ENCODE assay signal across 8 cellular contexts in the genomic region with DNA sequence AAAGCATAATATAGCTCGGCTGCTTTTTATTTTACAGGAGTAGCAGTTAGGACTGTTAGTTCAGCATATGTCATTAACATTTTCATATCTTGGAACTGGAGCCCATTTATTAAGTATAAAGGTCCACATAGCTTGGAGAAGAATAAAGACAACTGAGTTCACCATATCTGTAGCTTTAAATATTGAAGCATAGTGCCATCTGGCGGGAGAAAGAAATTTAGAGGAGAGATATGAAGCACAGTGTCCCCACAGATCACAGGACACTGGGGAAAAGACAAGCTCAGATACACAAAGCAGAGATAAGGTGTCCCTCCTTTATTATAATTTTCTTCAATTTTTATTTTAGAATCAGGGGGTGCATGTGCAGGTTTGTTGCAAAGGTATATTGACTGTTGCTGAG.
DNase-seq lines count a peak whose midpoint lies in the region; ATAC-seq and TF ChIP-seq lines count a peak whose summit lies in the region.

No MANE protein-coding gene starts in this region.

- H3K27ac Mint-ChIP-seq in WTC11 = no peak overlapping the region
- no peak overlapping the region for H3K27ac Mint-ChIP-seq in type B pancreatic cell

- H3K27ac ChIP-seq in hepatocyte = no peak overlapping the region
- no peak overlapping the region for H3K27ac ChIP-seq in spleen

- H3K36me3 ChIP-seq in H7 (replicated peaks; ENCODE audit: control insufficient read depth, insufficient read depth, low read length) (no peaks in the 10 kb centered on the region), hepatocyte (replicated peaks; ENCODE audit: insufficient read depth, low read depth) (no peaks in the 10 kb centered on the region), spleen (no peaks in the 10 kb centered on the region)

- H3K4me1 Mint-ChIP-seq in WTC11 (peaks cover 3% of the 10 kb centered on the region; the same call in 1 of the 2 replicates), type B pancreatic cell (ENCODE audit: unreplicated experiment) (no peaks in the 10 kb centered on the region)

- no peak overlapping the region for H3K4me2 ChIP-seq in hepatocyte

- TF ChIP-seq CTCF in WTC11 (IDR thresholded peaks at IDR 0.05) (peak; percentile 27; the same call in 1 of the 2 replicates), hepatocyte (IDR thresholded peaks at IDR 0.05; ENCODE audit: poor library complexity) (peak; percentile 69), type B pancreatic cell (conservative IDR thresholded peaks at IDR 0.05) (peak; percentile 78), spleen (IDR thresholded peaks at IDR 0.05 in 8 of 11, conservative IDR thresholded peaks at IDR 0.05 in 3 of 11) (peak in 4 of 11 experiments; percentile 17 to 28 (median 19))

- H3K9me3 ChIP-seq in hepatocyte (ENCODE audit: low read depth) (no peaks in the 10 kb centered on the region), spleen (no peaks in the 10 kb centered on the region)

- H3K4me1 ChIP-seq in hepatocyte (ENCODE audit: insufficient read depth) (no peaks in the 10 kb centered on the region), spleen (no peaks in the 10 kb centered on the region)

- peak; percentile 91 for ATAC-seq in WTC11
- ATAC-seq in GM19467 (IDR thresholded peaks at IDR 0.05; ENCODE audit: unreplicated experiment) = no peak

- TF ChIP-seq POLR2A in spleen (IDR thresholded peaks at IDR 0.05) = no peak

- H3K36me3 Mint-ChIP-seq in WTC11 (no peaks in the 10 kb centered on the region), type B pancreatic cell (no peaks in the 10 kb centered on the region)

- H4K20me1 ChIP-seq in hepatocyte (ENCODE audit: insufficient read depth, poor library complexity, severe bottlenecking) = no peaks in the 10 kb centered on the region

- H3K27me3 ChIP-seq in H7 (ENCODE audit: control insufficient read depth, insufficient read depth, low read length) = no peaks in the 10 kb centered on the region
- no peaks in the 10 kb centered on the region for H3K27me3 ChIP-seq in hepatocyte
- H3K27me3 ChIP-seq in spleen (replicated peaks in 1 of 7) = no peaks in the 10 kb centered on the region

- no peak overlapping the region for H2AFZ ChIP-seq in hepatocyte

- H3K4me3 Mint-ChIP-seq in WTC11 = no peak overlapping the region
- no peak overlapping the region for H3K4me3 Mint-ChIP-seq in type B pancreatic cell

- no peak overlapping the region for H3K4me3 ChIP-seq in H7 (ENCODE audit: insufficient read depth, low read depth, low read length)
- H3K4me3 ChIP-seq in hepatocyte = no peak overlapping the region
- no peak overlapping the region for H3K4me3 ChIP-seq in spleen

- 14% methylated on average over 2 of the region's 2 CpGs for WGBS in hepatocyte (ENCODE audit: low lambda C conversion rate, missing lambda C conversion rate)
- WGBS in spleen, 5 donors = 21 to 34% (median 27%) methylated on average over 2 of the region's 2 CpGs

- CTCF ChIA-PET in WTC11 (lab: Charles Lee) = interaction anchor here (0.6 to 1.8 kb wide), 44 partner anchors 10 to 1154 kb away, joined by 3 to 9 read pairs (median 3); a partner anchor contains a TSS

- intact Hi-C loops in spleen (cut with DNase I; ENCODE audit: low total_unique reads) = no loop called here

- DNase-seq in GM04503 (ENCODE audit: low read depth) = peak; percentile 1
- peak; percentile 3 for DNase-seq in H7
- peak; percentile 73 for DNase-seq in NCI-H146 treated with DMSO at 0.1 percent for 48 hours (lab: John Stamatoyannopoulos, UW; ENCODE audit: unreplicated experiment)
- DNase-seq in WTC11 (ENCODE audit: low spot score) = no peak
- peak; percentile 73 for DNase-seq in hepatocyte (ENCODE audit: low spot score)
- DNase-seq in type B pancreatic cell (ENCODE audit: extremely low spot score, unreplicated experiment) = no peak
- DNase-seq in spleen = no peak

- H3K27me3 Mint-ChIP-seq in WTC11 (ENCODE audit: low read depth) = no peaks in the 10 kb centered on the region
- no peaks in the 10 kb centered on the region for H3K27me3 Mint-ChIP-seq in type B pancreatic cell

- H3K9me2 ChIP-seq in hepatocyte (replicated peaks; ENCODE audit: insufficient read depth) = no peaks in the 10 kb centered on the region

- H3K9me3 Mint-ChIP-seq in WTC11 (no peaks in the 10 kb centered on the region), type B pancreatic cell (no peaks in the 10 kb centered on the region)

- POLR2A ChIA-PET in WTC11 (lab: Charles Lee) = no interaction called here

- H3K79me2 ChIP-seq in hepatocyte = no peaks in the 10 kb centered on the region

TF ChIP-seq in WTC11, 78 proteins besides CTCF, POLR2A, EP300 and RAD21:
- TF ChIP-seq ESRRA (CRISPR knock-in tag; IDR thresholded peaks at IDR 0.05; ENCODE audit: borderline replicate concordance) (no peak), ZNF416 (CRISPR knock-in tag; IDR thresholded peaks at IDR 0.05) (no peak), TEAD4 (CRISPR knock-in tag; IDR thresholded peaks at IDR 0.05) (no peak), ZNF423 (CRISPR knock-in tag; IDR thresholded peaks at IDR 0.05) (no peak), MYBL2 (CRISPR knock-in tag; IDR thresholded peaks at IDR 0.05) (no peak), CBFB (CRISPR knock-in tag; IDR thresholded peaks at IDR 0.05; ENCODE audit: low read depth) (no peak)
- TF ChIP-seq, protein P1, sequence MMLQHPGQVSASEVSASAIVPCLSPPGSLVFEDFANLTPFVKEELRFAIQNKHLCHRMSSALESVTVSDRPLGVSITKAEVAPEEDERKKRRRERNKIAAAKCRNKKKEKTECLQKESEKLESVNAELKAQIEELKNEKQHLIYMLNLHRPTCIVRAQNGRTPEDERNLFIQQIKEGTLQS (CRISPR knock-in tag; conservative IDR thresholded peaks at IDR 0.05) = no peak
- TF ChIP-seq, protein P2, sequence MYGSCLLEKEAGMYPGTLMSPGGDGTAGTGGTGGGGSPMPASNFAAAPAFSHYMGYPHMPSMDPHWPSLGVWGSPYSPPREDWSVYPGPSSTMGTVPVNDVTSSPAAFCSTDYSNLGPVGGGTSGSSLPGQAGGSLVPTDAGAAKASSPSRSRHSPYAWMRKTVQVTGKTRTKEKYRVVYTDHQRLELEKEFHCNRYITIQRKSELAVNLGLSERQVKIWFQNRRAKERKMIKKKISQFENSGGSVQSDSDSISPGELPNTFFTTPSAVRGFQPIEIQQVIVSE (CRISPR knock-in tag; IDR thresholded peaks at IDR 0.05; ENCODE audit: borderline replicate concordance) = no peak
- TF ChIP-seq, protein P3, sequence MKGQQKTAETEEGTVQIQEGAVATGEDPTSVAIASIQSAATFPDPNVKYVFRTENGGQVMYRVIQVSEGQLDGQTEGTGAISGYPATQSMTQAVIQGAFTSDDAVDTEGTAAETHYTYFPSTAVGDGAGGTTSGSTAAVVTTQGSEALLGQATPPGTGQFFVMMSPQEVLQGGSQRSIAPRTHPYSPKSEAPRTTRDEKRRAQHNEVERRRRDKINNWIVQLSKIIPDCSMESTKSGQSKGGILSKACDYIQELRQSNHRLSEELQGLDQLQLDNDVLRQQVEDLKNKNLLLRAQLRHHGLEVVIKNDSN (CRISPR knock-in tag; IDR thresholded peaks at IDR 0.05) = no peak

Comparison
In these comparisons a context has a peak if more than half of its experiments do, and no peak if none do; other contexts are left out.
1. DNase-seq: peak in GM04503 (single experiment), H7 (single experiment), NCI-H146 treated with DMSO at 0.1 percent for 48 hours (single experiment) and hepatocyte (single experiment); none in WTC11 (single experiment), type B pancreatic cell (single experiment) and spleen (single experiment).